In genomic region chr20:32236819-32237218, GRCh38 we compare ENCODE assay signal across 1 cellular context.
TF ChIP-seq lines count a peak whose summit lies in the region.

No MANE protein-coding gene starts in this region.

TF ChIP-seq in K562, 482 proteins besides CTCF, POLR2A, EP300 and RAD21:
- TF ChIP-seq ZKSCAN1 (IDR thresholded peaks at IDR 0.05; ENCODE audit: low read depth, low read length) (0 out of 2 replicates have a peak, but pooled peaks have one; percentile 18), RBM17 (IDR thresholded peaks at IDR 0.05; ENCODE audit: borderline replicate concordance, low read depth, low read length) (no peak), RBBP5 (IDR thresholded peaks at IDR 0.05; ENCODE audit: borderline replicate concordance, insufficient read depth, low read length, poor library complexity, severe bottlenecking) (no peak)
- TF ChIP-seq, protein P1, sequence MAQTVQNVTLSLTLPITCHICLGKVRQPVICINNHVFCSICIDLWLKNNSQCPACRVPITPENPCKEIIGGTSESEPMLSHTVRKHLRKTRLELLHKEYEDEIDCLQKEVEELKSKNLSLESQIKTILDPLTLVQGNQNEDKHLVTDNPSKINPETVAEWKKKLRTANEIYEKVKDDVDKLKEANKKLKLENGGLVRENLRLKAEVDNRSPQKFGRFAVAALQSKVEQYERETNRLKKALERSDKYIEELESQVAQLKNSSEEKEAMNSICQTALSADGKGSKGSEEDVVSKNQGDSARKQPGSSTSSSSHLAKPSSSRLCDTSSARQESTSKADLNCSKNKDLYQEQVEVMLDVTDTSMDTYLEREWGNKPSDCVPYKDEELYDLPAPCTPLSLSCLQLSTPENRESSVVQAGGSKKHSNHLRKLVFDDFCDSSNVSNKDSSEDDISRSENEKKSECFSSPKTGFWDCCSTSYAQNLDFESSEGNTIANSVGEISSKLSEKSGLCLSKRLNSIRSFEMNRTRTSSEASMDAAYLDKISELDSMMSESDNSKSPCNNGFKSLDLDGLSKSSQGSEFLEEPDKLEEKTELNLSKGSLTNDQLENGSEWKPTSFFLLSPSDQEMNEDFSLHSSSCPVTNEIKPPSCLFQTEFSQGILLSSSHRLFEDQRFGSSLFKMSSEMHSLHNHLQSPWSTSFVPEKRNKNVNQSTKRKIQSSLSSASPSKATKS (CRISPR knock-in tag; IDR thresholded peaks at IDR 0.05) = no peak
